ENCODE assay signal across 16 cellular contexts in genomic region chr13:113771709-113772331, GRCh38. TPM values are rescaled to one million over a fixed set of nuclear protein-coding genes. Genes with fewer than 3 reads are reported as not detected.
DNase-seq lines count a peak whose midpoint lies in the region; ATAC-seq and FAIRE-seq lines count a peak whose summit lies in the region.
"Had no signal": no experiment of that assay in that cellular context is flagged by ENCODE, and none has a peak within 500 bp of the region (broad histone marks: within the 10 kb centered on the region; RNA-seq: fewer than 3 reads in every experiment).

No MANE protein-coding gene starts in this region.

- DNase-seq in AML-193 (lab: John Stamatoyannopoulos, UW): peak; percentile 35 to 48
- DNase-seq in EH (ENCODE audit: low read depth): peak; percentile 46
- DNase-seq in RCC 7860 (ENCODE audit: low spot score): peak; percentile 4
- peak; percentile 81 for DNase-seq in glomerular endothelial cell (ENCODE audit: extremely low read depth, low read depth, low spot score)
- no peak for DNase-seq in putamen (ENCODE audit: low spot score)
- no peak for DNase-seq in GM03348 (ENCODE audit: low spot score)
- DNase-seq: CD8-positive, alpha-beta memory T cell; islet precursor cell; NCI-H187; NCI-H510A; occipital lobe; OCI-M1; stimulated activated CD4-positive, alpha-beta T cell treated with anti-CD3 and anti-CD28 coated beads, Interleukin-4, amount 100 ng/mL, for 4 hours; uterus had no signal

- ATAC-seq in HG02884 (IDR thresholded peaks at IDR 0.05; ENCODE audit: unreplicated experiment): no peak
- ATAC-seq: SK-N-SH treated with all-trans-retinoic acid at 6 μM for 48 hours had no signal

- FAIRE-seq in RCC 7860 (lab: Jason Lieb, UNC): no peak

RNA-seq across cellular contexts. Expression of gene TMEM255B, which starts 12.8 kb away (rescaled TPM):
- 64.3 and 79.0 TPM in 2 replicates for total RNA-seq in glomerular endothelial cell

Comparison
In these comparisons a context has a peak if more than half of its experiments do, and no peak if none do; other contexts are left out.
1. DNase-seq: peak in AML-193 (2 of 2), EH (single experiment), RCC 7860 (single experiment) and glomerular endothelial cell (single experiment); none in putamen (single experiment) and GM03348 (single experiment).